1 cellular context compared by ENCODE assay signal in the genomic region with DNA sequence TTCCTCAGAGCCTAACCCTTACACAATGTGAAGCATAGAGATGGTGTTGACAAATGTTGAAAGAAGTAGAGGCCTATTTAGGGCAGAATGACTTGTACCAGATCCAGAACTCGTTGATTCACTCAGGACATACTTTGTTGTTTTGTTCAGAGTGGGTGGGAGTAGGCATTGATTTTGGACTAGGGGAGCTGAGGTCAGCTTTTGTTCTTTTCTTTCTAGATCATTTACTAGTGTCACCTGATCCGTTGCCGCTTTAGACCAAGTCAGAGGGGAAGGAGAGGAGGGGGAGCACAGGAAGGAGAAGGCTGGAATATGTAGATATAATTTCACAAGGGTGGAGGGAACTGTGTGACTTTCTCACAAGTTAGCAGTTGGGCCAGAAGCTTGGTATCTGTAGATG.
TF ChIP-seq lines count a peak whose summit lies in the region.

No MANE protein-coding gene starts in this region.

TF ChIP-seq in GM23338, 12 proteins besides CTCF, POLR2A, EP300 and RAD21 (continued from another document):
- TF ChIP-seq, protein P1, sequence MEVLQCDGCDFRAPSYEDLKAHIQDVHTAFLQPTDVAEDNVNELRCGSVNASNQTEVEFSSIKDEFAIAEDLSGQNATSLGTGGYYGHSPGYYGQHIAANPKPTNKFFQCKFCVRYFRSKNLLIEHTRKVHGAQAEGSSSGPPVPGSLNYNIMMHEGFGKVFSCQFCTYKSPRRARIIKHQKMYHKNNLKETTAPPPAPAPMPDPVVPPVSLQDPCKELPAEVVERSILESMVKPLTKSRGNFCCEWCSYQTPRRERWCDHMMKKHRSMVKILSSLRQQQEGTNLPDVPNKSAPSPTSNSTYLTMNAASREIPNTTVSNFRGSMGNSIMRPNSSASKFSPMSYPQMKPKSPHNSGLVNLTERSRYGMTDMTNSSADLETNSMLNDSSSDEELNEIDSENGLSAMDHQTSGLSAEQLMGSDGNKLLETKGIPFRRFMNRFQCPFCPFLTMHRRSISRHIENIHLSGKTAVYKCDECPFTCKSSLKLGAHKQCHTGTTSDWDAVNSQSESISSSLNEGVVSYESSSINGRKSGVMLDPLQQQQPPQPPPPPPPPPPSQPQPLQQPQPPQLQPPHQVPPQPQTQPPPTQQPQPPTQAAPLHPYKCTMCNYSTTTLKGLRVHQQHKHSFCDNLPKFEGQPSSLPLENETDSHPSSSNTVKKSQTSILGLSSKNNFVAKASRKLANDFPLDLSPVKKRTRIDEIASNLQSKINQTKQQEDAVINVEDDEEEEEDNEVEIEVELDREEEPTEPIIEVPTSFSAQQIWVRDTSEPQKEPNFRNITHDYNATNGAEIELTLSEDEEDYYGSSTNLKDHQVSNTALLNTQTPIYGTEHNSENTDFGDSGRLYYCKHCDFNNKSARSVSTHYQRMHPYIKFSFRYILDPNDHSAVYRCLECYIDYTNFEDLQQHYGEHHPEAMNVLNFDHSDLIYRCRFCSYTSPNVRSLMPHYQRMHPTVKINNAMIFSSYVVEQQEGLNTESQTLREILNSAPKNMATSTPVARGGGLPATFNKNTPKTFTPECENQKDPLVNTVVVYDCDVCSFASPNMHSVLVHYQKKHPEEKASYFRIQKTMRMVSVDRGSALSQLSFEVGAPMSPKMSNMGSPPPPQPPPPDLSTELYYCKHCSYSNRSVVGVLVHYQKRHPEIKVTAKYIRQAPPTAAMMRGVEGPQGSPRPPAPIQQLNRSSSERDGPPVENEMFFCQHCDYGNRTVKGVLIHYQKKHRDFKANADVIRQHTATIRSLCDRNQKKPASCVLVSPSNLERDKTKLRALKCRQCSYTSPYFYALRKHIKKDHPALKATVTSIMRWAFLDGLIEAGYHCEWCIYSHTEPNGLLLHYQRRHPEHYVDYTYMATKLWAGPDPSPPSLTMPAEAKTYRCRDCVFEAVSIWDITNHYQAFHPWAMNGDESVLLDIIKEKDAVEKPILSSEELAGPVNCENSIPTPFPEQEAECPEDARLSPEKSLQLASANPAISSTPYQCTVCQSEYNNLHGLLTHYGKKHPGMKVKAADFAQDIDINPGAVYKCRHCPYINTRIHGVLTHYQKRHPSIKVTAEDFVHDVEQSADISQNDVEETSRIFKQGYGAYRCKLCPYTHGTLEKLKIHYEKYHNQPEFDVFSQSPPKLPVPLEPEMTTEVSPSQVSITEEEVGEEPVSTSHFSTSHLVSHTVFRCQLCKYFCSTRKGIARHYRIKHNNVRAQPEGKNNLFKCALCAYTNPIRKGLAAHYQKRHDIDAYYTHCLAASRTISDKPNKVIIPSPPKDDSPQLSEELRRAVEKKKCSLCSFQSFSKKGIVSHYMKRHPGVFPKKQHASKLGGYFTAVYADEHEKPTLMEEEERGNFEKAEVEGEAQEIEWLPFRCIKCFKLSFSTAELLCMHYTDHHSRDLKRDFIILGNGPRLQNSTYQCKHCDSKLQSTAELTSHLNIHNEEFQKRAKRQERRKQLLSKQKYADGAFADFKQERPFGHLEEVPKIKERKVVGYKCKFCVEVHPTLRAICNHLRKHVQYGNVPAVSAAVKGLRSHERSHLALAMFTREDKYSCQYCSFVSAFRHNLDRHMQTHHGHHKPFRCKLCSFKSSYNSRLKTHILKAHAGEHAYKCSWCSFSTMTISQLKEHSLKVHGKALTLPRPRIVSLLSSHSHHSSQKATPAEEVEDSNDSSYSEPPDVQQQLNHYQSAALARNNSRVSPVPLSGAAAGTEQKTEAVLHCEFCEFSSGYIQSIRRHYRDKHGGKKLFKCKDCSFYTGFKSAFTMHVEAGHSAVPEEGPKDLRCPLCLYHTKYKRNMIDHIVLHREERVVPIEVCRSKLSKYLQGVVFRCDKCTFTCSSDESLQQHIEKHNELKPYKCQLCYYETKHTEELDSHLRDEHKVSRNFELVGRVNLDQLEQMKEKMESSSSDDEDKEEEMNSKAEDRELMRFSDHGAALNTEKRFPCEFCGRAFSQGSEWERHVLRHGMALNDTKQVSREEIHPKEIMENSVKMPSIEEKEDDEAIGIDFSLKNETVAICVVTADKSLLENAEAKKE (CRISPR knock-in tag; IDR thresholded peaks at IDR 0.05): no peak
- TF ChIP-seq, protein P2, sequence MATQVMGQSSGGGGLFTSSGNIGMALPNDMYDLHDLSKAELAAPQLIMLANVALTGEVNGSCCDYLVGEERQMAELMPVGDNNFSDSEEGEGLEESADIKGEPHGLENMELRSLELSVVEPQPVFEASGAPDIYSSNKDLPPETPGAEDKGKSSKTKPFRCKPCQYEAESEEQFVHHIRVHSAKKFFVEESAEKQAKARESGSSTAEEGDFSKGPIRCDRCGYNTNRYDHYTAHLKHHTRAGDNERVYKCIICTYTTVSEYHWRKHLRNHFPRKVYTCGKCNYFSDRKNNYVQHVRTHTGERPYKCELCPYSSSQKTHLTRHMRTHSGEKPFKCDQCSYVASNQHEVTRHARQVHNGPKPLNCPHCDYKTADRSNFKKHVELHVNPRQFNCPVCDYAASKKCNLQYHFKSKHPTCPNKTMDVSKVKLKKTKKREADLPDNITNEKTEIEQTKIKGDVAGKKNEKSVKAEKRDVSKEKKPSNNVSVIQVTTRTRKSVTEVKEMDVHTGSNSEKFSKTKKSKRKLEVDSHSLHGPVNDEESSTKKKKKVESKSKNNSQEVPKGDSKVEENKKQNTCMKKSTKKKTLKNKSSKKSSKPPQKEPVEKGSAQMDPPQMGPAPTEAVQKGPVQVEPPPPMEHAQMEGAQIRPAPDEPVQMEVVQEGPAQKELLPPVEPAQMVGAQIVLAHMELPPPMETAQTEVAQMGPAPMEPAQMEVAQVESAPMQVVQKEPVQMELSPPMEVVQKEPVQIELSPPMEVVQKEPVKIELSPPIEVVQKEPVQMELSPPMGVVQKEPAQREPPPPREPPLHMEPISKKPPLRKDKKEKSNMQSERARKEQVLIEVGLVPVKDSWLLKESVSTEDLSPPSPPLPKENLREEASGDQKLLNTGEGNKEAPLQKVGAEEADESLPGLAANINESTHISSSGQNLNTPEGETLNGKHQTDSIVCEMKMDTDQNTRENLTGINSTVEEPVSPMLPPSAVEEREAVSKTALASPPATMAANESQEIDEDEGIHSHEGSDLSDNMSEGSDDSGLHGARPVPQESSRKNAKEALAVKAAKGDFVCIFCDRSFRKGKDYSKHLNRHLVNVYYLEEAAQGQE (IDR thresholded peaks at IDR 0.05; ENCODE audit: unreplicated experiment): no peak
- TF ChIP-seq ZNF331 (CRISPR knock-in tag; IDR thresholded peaks at IDR 0.05; ENCODE audit: low read depth) (no peak), EZH2 (IDR thresholded peaks at IDR 0.05; ENCODE audit: low read depth, unreplicated experiment) (no peak), POLR2AphosphoS5 (IDR thresholded peaks at IDR 0.05; ENCODE audit: low read depth) (no peak), CREB1 (CRISPR knock-in tag; IDR thresholded peaks at IDR 0.05; ENCODE audit: low read depth) (no peak), ZNF114 (CRISPR knock-in tag; IDR thresholded peaks at IDR 0.05) (no peak), EZH2phosphoT487 (IDR thresholded peaks at IDR 0.05; ENCODE audit: unreplicated experiment) (no peak), JUNB (IDR thresholded peaks at IDR 0.05; ENCODE audit: unreplicated experiment) (no peak)
- TF ChIP-seq, protein P3, sequence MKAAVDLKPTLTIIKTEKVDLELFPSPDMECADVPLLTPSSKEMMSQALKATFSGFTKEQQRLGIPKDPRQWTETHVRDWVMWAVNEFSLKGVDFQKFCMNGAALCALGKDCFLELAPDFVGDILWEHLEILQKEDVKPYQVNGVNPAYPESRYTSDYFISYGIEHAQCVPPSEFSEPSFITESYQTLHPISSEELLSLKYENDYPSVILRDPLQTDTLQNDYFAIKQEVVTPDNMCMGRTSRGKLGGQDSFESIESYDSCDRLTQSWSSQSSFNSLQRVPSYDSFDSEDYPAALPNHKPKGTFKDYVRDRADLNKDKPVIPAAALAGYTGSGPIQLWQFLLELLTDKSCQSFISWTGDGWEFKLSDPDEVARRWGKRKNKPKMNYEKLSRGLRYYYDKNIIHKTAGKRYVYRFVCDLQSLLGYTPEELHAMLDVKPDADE (IDR thresholded peaks at IDR 0.05): no peak
